In the genomic region with DNA sequence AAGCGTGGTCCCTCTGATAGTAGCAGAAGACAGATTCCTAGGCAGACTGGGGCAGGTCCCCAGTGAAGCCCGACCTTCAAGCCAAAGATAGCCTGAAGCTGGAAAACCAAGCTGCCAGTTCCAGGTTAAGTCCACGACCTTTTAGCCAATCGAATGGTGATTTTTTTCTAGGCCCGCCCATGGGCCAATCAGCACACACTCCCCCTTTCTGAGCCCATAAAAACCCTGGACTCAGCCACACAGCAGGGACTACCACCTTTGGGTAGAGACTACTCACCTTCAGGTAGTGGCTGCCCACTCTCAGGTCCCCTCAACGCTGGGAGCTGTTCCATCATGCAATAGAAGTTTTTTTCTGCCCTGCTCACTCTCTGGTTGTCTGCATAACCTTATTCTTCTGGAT, we compare ENCODE assay signal across 18 cellular contexts. TPM values are rescaled to one million over a fixed set of nuclear protein-coding genes. Genes with fewer than 3 reads are reported as not detected.
DNase-seq lines count a peak whose midpoint lies in the region; ATAC-seq, FAIRE-seq and TF ChIP-seq lines count a peak whose summit lies in the region.
"Had no signal": no experiment of that assay in that cellular context is flagged by ENCODE, and none has a peak within 500 bp of the region (broad histone marks: within the 10 kb centered on the region; RNA-seq: fewer than 3 reads in every experiment).

No MANE protein-coding gene starts in this region.

- DNase-seq in HepG2 (ENCODE audit: low spot score) (no peak), right lobe of liver (no peak), heart right ventricle (peak in 1 of 2 donors; percentile 29), nephron progenitor cell (no peak), vagina (ENCODE audit: extremely low spot score in 2 of 2) (no peak), OCI-LY7 (ENCODE audit: low spot score) (no peak), superior temporal gyrus (ENCODE audit: extremely low spot score) (no peak)
- DNase-seq: COR-L47, DMS53, NCI-H1048, NCI-H146, NCI-H345, NCI-H526 treated with DMSO at 0.1 percent for 48 hours, PC-9 had no signal

- H3K4me3 ChIP-seq in HepG2 (replicated peaks in 1 of 3; ENCODE audit: insufficient read depth in 1 of 3, low read depth in 2 of 3, low read length in 3 of 3) (no peak overlapping the region), right lobe of liver (no peak overlapping the region), heart right ventricle (peak overlapping the region in 9 of 10 donors; percentile 4 to 44 (median 34)), vagina (no peak overlapping the region), OCI-LY7 (ENCODE audit: low read depth, low read length, poor library complexity, severe bottlenecking) (no peak overlapping the region)
- H3K4me3 ChIP-seq: GM12878, K562, PC-9 had no signal

- no peaks in the 10 kb centered on the region; a peak in 1 of 5 replicates for H3K27me3 ChIP-seq in HepG2 (ENCODE audit: control insufficient read depth in 1 of 2, insufficient read depth in 2 of 2, low read length in 2 of 2)
- H3K27me3 ChIP-seq in right lobe of liver, result no peaks in the 10 kb centered on the region
- H3K27me3 ChIP-seq in heart right ventricle, result no peaks in the 10 kb centered on the region
- no peaks in the 10 kb centered on the region for H3K27me3 ChIP-seq in vagina

- no peak overlapping the region for H3K27ac ChIP-seq in HepG2 (ENCODE audit: extremely low read length, insufficient read depth, low read length)
- no peak overlapping the region for H3K27ac ChIP-seq in right lobe of liver
- H3K27ac ChIP-seq in heart right ventricle, result peak overlapping the region; percentile 47 to 97 (median 66)
- peak overlapping the region; percentile 98 for H3K27ac ChIP-seq in vagina
- H3K27ac ChIP-seq in OCI-LY7 (ENCODE audit: low read depth, low read length, poor library complexity, severe bottlenecking), result no peak overlapping the region
- H3K27ac ChIP-seq: C4-2B, PC-9 had no signal

- H3K9me3 ChIP-seq in HepG2 (ENCODE audit: low read length), result no peaks in the 10 kb centered on the region
- no peaks in the 10 kb centered on the region for H3K9me3 ChIP-seq in right lobe of liver
- H3K9me3 ChIP-seq in heart right ventricle, result no peaks in the 10 kb centered on the region
- H3K9me3 ChIP-seq in vagina, result no peaks in the 10 kb centered on the region
- peaks cover 17% of the 10 kb centered on the region for H3K9me3 ChIP-seq in OCI-LY7 (ENCODE audit: low read length)

- no peak for TF ChIP-seq RAD21 in HepG2 (CRISPR knock-in tag; IDR thresholded peaks at IDR 0.05)

- H3K27ac Mint-ChIP-seq in nephron progenitor cell, result peak overlapping the region; percentile 42

- CTCF ChIA-PET in HepG2 (lab: Yijun Ruan, JAX; ENCODE audit: low intra/inter-chr PET ratio, low total read pairs), result no interaction called here
- CTCF ChIA-PET in OCI-LY7 (lab: Charles Lee; ENCODE audit: unreplicated experiment), result no interaction called here

- peaks cover 26% of the 10 kb centered on the region for H3K4me1 ChIP-seq in HepG2 (ENCODE audit: insufficient read depth, low read length)
- peaks cover 0 to 41% (median 10%) of the 10 kb centered on the region in 4 donors for H3K4me1 ChIP-seq in right lobe of liver
- peaks cover 4 to 45% (median 22%) of the 10 kb centered on the region in 9 donors for H3K4me1 ChIP-seq in heart right ventricle
- peaks cover 24% of the 10 kb centered on the region for H3K4me1 ChIP-seq in vagina
- peaks cover 20% of the 10 kb centered on the region for H3K4me1 ChIP-seq in OCI-LY7 (ENCODE audit: insufficient read depth, low read length, poor library complexity, severe bottlenecking)

- no peaks in the 10 kb centered on the region for H3K9me3 Mint-ChIP-seq in nephron progenitor cell

- H3K36me3 ChIP-seq in HepG2 (replicated peaks in 1 of 2; ENCODE audit: control insufficient read depth in 1 of 2, insufficient read depth in 2 of 2, low read length in 2 of 2), result no peaks in the 10 kb centered on the region; a peak in 1 of 5 replicates
- H3K36me3 ChIP-seq in right lobe of liver, result no peaks in the 10 kb centered on the region
- H3K36me3 ChIP-seq in heart right ventricle, result peaks cover 0 to 34% (median 0%) of the 10 kb centered on the region in 9 donors
- H3K36me3 ChIP-seq in vagina, result no peaks in the 10 kb centered on the region
- H3K36me3 ChIP-seq in OCI-LY7 (ENCODE audit: insufficient read depth, low read length), result peaks cover 34% of the 10 kb centered on the region

- ATAC-seq in HepG2 (no peak), right lobe of liver (no peak), heart right ventricle (peak in 5 of 8 donors; percentile 4 to 50 (median 25)), GM18505 (IDR thresholded peaks at IDR 0.05; ENCODE audit: unreplicated experiment) (no peak)
- ATAC-seq: GM12878, K562 had no signal

- no peak overlapping the region for H3K4me3 Mint-ChIP-seq in nephron progenitor cell

- H3K4me1 Mint-ChIP-seq in nephron progenitor cell, result peaks cover 31% of the 10 kb centered on the region

- POLR2A ChIA-PET in HepG2 (lab: Yijun Ruan, JAX) (interaction anchor here (1.1 kb wide), 1 partner anchor 25 kb away, joined by 5 read pairs; a partner anchor contains a TSS), OCI-LY7 (lab: Charles Lee) (no interaction called here)

- in situ Hi-C loops in HepG2 (cut with HindIII; ENCODE audit: extremely low pct_ligation_motif_present, low pct_unique_long_range_greater_than_20kb), result no loop called here

- no peaks in the 10 kb centered on the region for H3K36me3 Mint-ChIP-seq in nephron progenitor cell (ENCODE audit: low read depth)

- FAIRE-seq in HepG2 (lab: Jason Lieb, UNC), result no peak
- FAIRE-seq: GM12878, K562 had no signal

- no peaks in the 10 kb centered on the region for H3K79me2 ChIP-seq in HepG2 (ENCODE audit: insufficient read depth, low read length)
- no peaks in the 10 kb centered on the region for H3K79me2 ChIP-seq in OCI-LY7 (ENCODE audit: insufficient read depth, low read depth, low read length)

- TF ChIP-seq EP300 in HepG2 (IDR thresholded peaks at IDR 0.05; ENCODE audit: low read depth in 2 of 2, low read length in 2 of 2), result no peak
- no peak for TF ChIP-seq EP300 in HepG2 (CRISPR knock-in tag; IDR thresholded peaks at IDR 0.05; ENCODE audit: borderline replicate concordance)

- BruUV-seq in HepG2 (replicated peaks; lab: Mats Ljungman, UMichigan) (no TSS peak), OCI-LY7 (replicated peaks; lab: Mats Ljungman, UMichigan) (no TSS peak)

- no peaks in the 10 kb centered on the region for H3K9me2 ChIP-seq in OCI-LY7 (ENCODE audit: insufficient read depth, low read length)

- TF ChIP-seq POLR2A in HepG2 (IDR thresholded peaks at IDR 0.05; ENCODE audit: insufficient read depth in 1 of 2, low read depth in 2 of 2, low read length in 2 of 2) (no peak), right lobe of liver (IDR thresholded peaks at IDR 0.05) (no peak), vagina (IDR thresholded peaks at IDR 0.05) (no peak), GM18505 (IDR thresholded peaks at IDR 0.05; ENCODE audit: borderline replicate concordance, extremely low read depth, insufficient read depth, insufficient read length) (no peak)

- intact Hi-C loops in HepG2 (cut with micrococcal nuclease; ENCODE audit: unreplicated experiment), result no loop called here
- intact Hi-C loops in right lobe of liver (cut with DNase I), result no loop called here
- intact Hi-C loops in heart right ventricle (cut with DNase I), result no loop called here
- intact Hi-C loops in vagina (cut with DNase I), result no loop called here
- intact Hi-C loops in OCI-LY7 (cut with micrococcal nuclease; ENCODE audit: unreplicated experiment), result no loop called here

- H3K9ac ChIP-seq in HepG2 (ENCODE audit: insufficient read depth, low read depth, low read length), result no peak overlapping the region

- 90% methylated on average over 6 of the region's 6 CpGs for WGBS in HepG2 (ENCODE audit: low lambda C conversion rate)
- no CpG with 5 or more reads among the region's 6 CpGs for WGBS in right lobe of liver (ENCODE audit: insufficient coverage, low coverage, low lambda C conversion rate, missing lambda C conversion rate)
- WGBS in heart right ventricle, 2 donors, result 73 to 81% methylated on average over 6 of the region's 6 CpGs

- H4K20me1 ChIP-seq in HepG2 (ENCODE audit: insufficient read depth, low read length) (no peaks in the 10 kb centered on the region), OCI-LY7 (ENCODE audit: insufficient read depth, low read length) (no peaks in the 10 kb centered on the region)

- no peak overlapping the region for H3K4me2 ChIP-seq in HepG2 (ENCODE audit: low read depth, low read length)
- no peak overlapping the region for H3K4me2 ChIP-seq in OCI-LY7 (ENCODE audit: low read length)
- H3K4me2 ChIP-seq: PC-9 had no signal

- H2AFZ ChIP-seq in HepG2 (ENCODE audit: low read length) (no peak overlapping the region), OCI-LY7 (ENCODE audit: low read length) (no peak overlapping the region)
- H2AFZ ChIP-seq: PC-9 had no signal

- TF ChIP-seq CTCF in HepG2 (CRISPR knock-in tag; IDR thresholded peaks at IDR 0.05) (no peak), right lobe of liver (IDR thresholded peaks at IDR 0.05) (no peak), heart right ventricle (IDR thresholded peaks at IDR 0.05) (no peak), nephron progenitor cell (IDR thresholded peaks at IDR 0.05) (no peak), vagina (IDR thresholded peaks at IDR 0.05) (no peak), OCI-LY7 (conservative IDR thresholded peaks at IDR 0.05; ENCODE audit: low read length) (no peak)

- H3K27me3 Mint-ChIP-seq in nephron progenitor cell (ENCODE audit: low read depth, poor library complexity), result peaks cover 4% of the 10 kb centered on the region

RNA-seq across cellular contexts. Expression of a gene that starts 14.5 kb away (rescaled TPM):
- total RNA-seq in HepG2 (2016; rRNA removed; fragmentation: Illumina TruSeq; extraction: Trizol) (123 and 135 TPM in 2 replicates), right lobe of liver (100 to 1,000 TPM; 165 to 470 (median 246) TPM), heart right ventricle (100 to 1,000 TPM; 100 to 204 (median 175) TPM), vagina (26.3 TPM), OCI-LY7 (2022) (22.1 and 26.2 TPM in 2 replicates)
- 16.6 and 17.0 TPM in 2 replicates for total RNA-seq in HepG2 (2016; cell fraction: cytosol; rRNA removed; fragmentation: Illumina TruSeq; extraction: Trizol; ENCODE audit: low read depth)
- 124 and 138 TPM in 2 replicates for total RNA-seq in HepG2 (2016; cell fraction: insoluble cytoplasmic fraction; rRNA removed; fragmentation: Illumina TruSeq; extraction: Trizol)
- total RNA-seq in HepG2 (2016; cell fraction: membrane; rRNA removed; fragmentation: Illumina TruSeq; extraction: Trizol), result 45.5 and 47.8 TPM in 2 replicates
- 54.5 and 64.3 TPM in 2 replicates for total RNA-seq in HepG2 (2016; cell fraction: nucleus; rRNA removed; fragmentation: Illumina TruSeq; extraction: Trizol)
- polyA plus RNA-seq in HepG2 (2011; rRNA removed) (21.3 and 28.7 TPM in 2 replicates), heart right ventricle (100 to 1,000 TPM in 1 of 2 donors, 10 to 100 TPM in 1; 49.2 to 126 TPM)
- polyA plus RNA-seq in HepG2 (2011; cell fraction: cytosol; rRNA removed), result 22.7 and 24.5 TPM in 2 replicates
- 16.1 and 17.6 TPM in 2 replicates for polyA plus RNA-seq in HepG2 (2011; cell fraction: nucleus; rRNA removed)
- polyA plus RNA-seq in HepG2 (2012), result 22.9 and 33.0 TPM in 2 replicates
- 20.5 and 20.6 TPM in 2 replicates for polyA plus RNA-seq in HepG2 (2016; cell fraction: cytosol; fragmentation: Illumina TruSeq; extraction: Trizol; ENCODE audit: low read depth)
- 160 TPM in 2 replicates for polyA plus RNA-seq in HepG2 (2016; cell fraction: insoluble cytoplasmic fraction; fragmentation: Illumina TruSeq; extraction: Trizol; ENCODE audit: low read depth)
- 42.7 and 43.1 TPM in 2 replicates for polyA plus RNA-seq in HepG2 (2016; cell fraction: membrane; fragmentation: Illumina TruSeq; extraction: Trizol; ENCODE audit: low read depth)
- polyA plus RNA-seq in HepG2 (2016; cell fraction: nucleus; fragmentation: Illumina TruSeq; extraction: Trizol; ENCODE audit: insufficient read depth, low read depth), result 92.2 and 100 TPM in 2 replicates
- 15.1 and 19.1 TPM in 2 replicates for polyA minus RNA-seq in HepG2 (2011; rRNA and poly(A)+ RNA removed; ENCODE audit: low replicate concordance)
- polyA minus RNA-seq in HepG2 (2011; cell fraction: cytosol; rRNA and poly(A)+ RNA removed), result 13.2 and 18.8 TPM in 2 replicates
- 19.3 and 23.8 TPM in 2 replicates for polyA minus RNA-seq in HepG2 (2011; cell fraction: nucleus; rRNA and poly(A)+ RNA removed)
- total RNA-seq in OCI-LY7 (2014; rRNA removed; shearing (Covaris generic)), result 19.2 and 20.0 TPM in 2 replicates

RNA-seq across cellular contexts. Expression of a gene that starts 24.3 kb away (rescaled TPM):
- total RNA-seq in HepG2 (2016; rRNA removed; fragmentation: Illumina TruSeq; extraction: Trizol) (57.2 and 57.4 TPM in 2 replicates), right lobe of liver (10 to 100 TPM in 3 of 6 experiments, 1 to 10 TPM in 3; 8.3 to 12.2 (median 10.0) TPM), heart right ventricle (10 to 100 TPM; 17.3 to 24.0 (median 19.9) TPM), vagina (17.2 TPM), OCI-LY7 (2022) (41.9 and 48.2 TPM in 2 replicates)
- total RNA-seq in HepG2 (2016; cell fraction: cytosol; rRNA removed; fragmentation: Illumina TruSeq; extraction: Trizol; ENCODE audit: low read depth), result 73.8 and 75.1 TPM in 2 replicates
- 56.9 and 57.3 TPM in 2 replicates for total RNA-seq in HepG2 (2016; cell fraction: insoluble cytoplasmic fraction; rRNA removed; fragmentation: Illumina TruSeq; extraction: Trizol)
- total RNA-seq in HepG2 (2016; cell fraction: membrane; rRNA removed; fragmentation: Illumina TruSeq; extraction: Trizol), result 90.4 and 92.3 TPM in 2 replicates
- 37.2 and 39.3 TPM in 2 replicates for total RNA-seq in HepG2 (2016; cell fraction: nucleus; rRNA removed; fragmentation: Illumina TruSeq; extraction: Trizol)
- polyA plus RNA-seq in HepG2 (2011; rRNA removed) (12.7 and 14.5 TPM in 2 replicates), heart right ventricle (10 to 100 TPM in 1 of 2 donors, 1 to 10 TPM in 1; 8.7 to 15.3 TPM)
- polyA plus RNA-seq in HepG2 (2011; cell fraction: cytosol; rRNA removed), result 12.8 and 14.0 TPM in 2 replicates
- polyA plus RNA-seq in HepG2 (2011; cell fraction: nucleus; rRNA removed), result 10.4 and 11.6 TPM in 2 replicates
- polyA plus RNA-seq in HepG2 (2012), result 21.0 and 21.2 TPM in 2 replicates
- 75.3 and 82.0 TPM in 2 replicates for polyA plus RNA-seq in HepG2 (2016; cell fraction: cytosol; fragmentation: Illumina TruSeq; extraction: Trizol; ENCODE audit: low read depth)
- 46.3 and 47.8 TPM in 2 replicates for polyA plus RNA-seq in HepG2 (2016; cell fraction: insoluble cytoplasmic fraction; fragmentation: Illumina TruSeq; extraction: Trizol; ENCODE audit: low read depth)
- polyA plus RNA-seq in HepG2 (2016; cell fraction: membrane; fragmentation: Illumina TruSeq; extraction: Trizol; ENCODE audit: low read depth), result 68.9 and 69.5 TPM in 2 replicates
- polyA plus RNA-seq in HepG2 (2016; cell fraction: nucleus; fragmentation: Illumina TruSeq; extraction: Trizol; ENCODE audit: insufficient read depth, low read depth), result 43.7 and 45.2 TPM in 2 replicates
- 10.4 and 15.6 TPM in 2 replicates for polyA minus RNA-seq in HepG2 (2011; rRNA and poly(A)+ RNA removed; ENCODE audit: low replicate concordance)
- polyA minus RNA-seq in HepG2 (2011; cell fraction: cytosol; rRNA and poly(A)+ RNA removed), result 11.1 and 12.0 TPM in 2 replicates
- 17.3 and 19.1 TPM in 2 replicates for polyA minus RNA-seq in HepG2 (2011; cell fraction: nucleus; rRNA and poly(A)+ RNA removed)
- 34.7 and 35.7 TPM in 2 replicates for total RNA-seq in OCI-LY7 (2014; rRNA removed; shearing (Covaris generic))

RNA-seq across cellular contexts. Expression of a gene that starts 41.2 kb away (rescaled TPM):
- total RNA-seq in HepG2 (2016; rRNA removed; fragmentation: Illumina TruSeq; extraction: Trizol) (3,686 and 4,415 TPM in 2 replicates), right lobe of liver (1,000 to 10,000 TPM in 2 of 6 experiments, 100 to 1,000 TPM in 4; 366 to 1,499 (median 423) TPM), heart right ventricle (100 to 1,000 TPM; 446 to 663 (median 505) TPM), vagina (2,989 TPM), OCI-LY7 (2022) (2,524 and 2,654 TPM in 2 replicates)
- 5,456 and 6,100 TPM in 2 replicates for total RNA-seq in HepG2 (2016; cell fraction: cytosol; rRNA removed; fragmentation: Illumina TruSeq; extraction: Trizol; ENCODE audit: low read depth)
- total RNA-seq in HepG2 (2016; cell fraction: insoluble cytoplasmic fraction; rRNA removed; fragmentation: Illumina TruSeq; extraction: Trizol), result 3,753 and 4,559 TPM in 2 replicates
- 7,013 and 7,026 TPM in 2 replicates for total RNA-seq in HepG2 (2016; cell fraction: membrane; rRNA removed; fragmentation: Illumina TruSeq; extraction: Trizol)
- total RNA-seq in HepG2 (2016; cell fraction: nucleus; rRNA removed; fragmentation: Illumina TruSeq; extraction: Trizol), result 1,357 and 1,550 TPM in 2 replicates
- polyA plus RNA-seq in HepG2 (2011; rRNA removed) (3,283 and 4,040 TPM in 2 replicates), heart right ventricle (1,000 to 10,000 TPM; 1,343 to 1,956 TPM)
- 3,092 and 3,668 TPM in 2 replicates for polyA plus RNA-seq in HepG2 (2011; cell fraction: cytosol; rRNA removed)
- 687 and 772 TPM in 2 replicates for polyA plus RNA-seq in HepG2 (2011; cell fraction: nucleus; rRNA removed)
- 3,723 and 4,459 TPM in 2 replicates for polyA plus RNA-seq in HepG2 (2012)
- polyA plus RNA-seq in HepG2 (2016; cell fraction: cytosol; fragmentation: Illumina TruSeq; extraction: Trizol; ENCODE audit: low read depth), result 5,030 and 5,352 TPM in 2 replicates
- polyA plus RNA-seq in HepG2 (2016; cell fraction: insoluble cytoplasmic fraction; fragmentation: Illumina TruSeq; extraction: Trizol; ENCODE audit: low read depth), result 4,110 and 4,812 TPM in 2 replicates
- polyA plus RNA-seq in HepG2 (2016; cell fraction: membrane; fragmentation: Illumina TruSeq; extraction: Trizol; ENCODE audit: low read depth), result 6,339 and 6,476 TPM in 2 replicates
- 2,377 and 2,486 TPM in 2 replicates for polyA plus RNA-seq in HepG2 (2016; cell fraction: nucleus; fragmentation: Illumina TruSeq; extraction: Trizol; ENCODE audit: insufficient read depth, low read depth)
- polyA minus RNA-seq in HepG2 (2011; rRNA and poly(A)+ RNA removed; ENCODE audit: low replicate concordance), result 217 and 248 TPM in 2 replicates
- 598 and 688 TPM in 2 replicates for polyA minus RNA-seq in HepG2 (2011; cell fraction: cytosol; rRNA and poly(A)+ RNA removed)
- 243 and 285 TPM in 2 replicates for polyA minus RNA-seq in HepG2 (2011; cell fraction: nucleus; rRNA and poly(A)+ RNA removed)
- 2,658 and 2,982 TPM in 2 replicates for total RNA-seq in OCI-LY7 (2014; rRNA removed; shearing (Covaris generic))

Comparison
In these comparisons a context has a peak if more than half of its experiments do, and no peak if none do; other contexts are left out.
1. ATAC-seq: peak in heart right ventricle (5 of 8); none in HepG2 (single experiment), right lobe of liver (0 of 4) and GM18505 (single experiment).
2. H3K27ac ChIP-seq: peak in heart right ventricle (10 of 10) and vagina (single experiment); none in HepG2 (single experiment), right lobe of liver (0 of 3) and OCI-LY7 (single experiment).
3. H3K4me3 ChIP-seq: peak in heart right ventricle (9 of 10); none in HepG2 (0 of 3), right lobe of liver (0 of 3), vagina (0 of 2) and OCI-LY7 (single experiment).